Comparison of ENCODE assay signal across 11 cellular contexts in genomic region chr19:10764340-10764894, GRCh38. TPM values are rescaled to one million over a fixed set of nuclear protein-coding genes. Genes with fewer than 3 reads are reported as not detected.
A peak's percentile ranks its signal among the peaks of the same experiment; 100 is the strongest.
DNase-seq lines count a peak whose midpoint lies in the region; ATAC-seq and TF ChIP-seq lines count a peak whose summit lies in the region.
"Had no signal": no experiment of that assay in that cellular context is flagged by ENCODE, and none has a peak within 500 bp of the region (broad histone marks: within the 10 kb centered on the region; RNA-seq: fewer than 3 reads in every experiment).

No MANE protein-coding gene starts in this region.

- H3K4me3 ChIP-seq in esophagus squamous epithelium (no peak overlapping the region), neutrophil (ENCODE audit: low read depth in 1 of 2, low read length in 1 of 2) (no peak overlapping the region), left lung (no peak overlapping the region)

- no peaks in the 10 kb centered on the region for H3K27me3 ChIP-seq in esophagus squamous epithelium
- H3K27me3 ChIP-seq in neutrophil = no peaks in the 10 kb centered on the region
- no peaks in the 10 kb centered on the region for H3K27me3 ChIP-seq in left lung

- TF ChIP-seq CTCF in esophagus squamous epithelium (IDR thresholded peaks at IDR 0.05) = no peak
- TF ChIP-seq CTCF in neutrophil (IDR thresholded peaks at IDR 0.05) = no peak
- no peak for TF ChIP-seq CTCF in left lung (IDR thresholded peaks at IDR 0.05)

- WGBS in esophagus squamous epithelium, 2 donors = 91 to 94% methylated on average over 5 to 6 of the region's 9 CpGs

- H3K27ac Mint-ChIP-seq in T-helper 1 cell treated with Interleukin-12 subunit alpha and Interleukin-12 subunit beta and Interleukin-4 antibody, amounts not matched to agents 30 μg/mL and 1 μg/mL, for 36 hours = peak overlapping the region; percentile 94

- H3K9me3 Mint-ChIP-seq in T-helper 1 cell treated with Interleukin-12 subunit alpha and Interleukin-12 subunit beta and Interleukin-4 antibody, amounts not matched to agents 30 μg/mL and 1 μg/mL, for 36 hours = no peaks in the 10 kb centered on the region

- H3K4me3 Mint-ChIP-seq in T-helper 1 cell treated with Interleukin-12 subunit alpha and Interleukin-12 subunit beta and Interleukin-4 antibody, amounts not matched to agents 30 μg/mL and 1 μg/mL, for 36 hours = peak overlapping the region; percentile 50

- H3K27ac ChIP-seq in esophagus squamous epithelium = peak overlapping the region in 3 of 4 donors; percentile 7 to 65 (median 13)
- H3K27ac ChIP-seq in neutrophil = peak overlapping the region; percentile 97
- H3K27ac ChIP-seq in left lung = peak overlapping the region in 1 of 2 donors; percentile 89
- H3K27ac ChIP-seq: 22Rv1, KMS-11, VCaP had no signal

- H3K9me3 ChIP-seq in esophagus squamous epithelium (no peaks in the 10 kb centered on the region), neutrophil (no peaks in the 10 kb centered on the region), left lung (no peaks in the 10 kb centered on the region)

- H3K36me3 Mint-ChIP-seq in T-helper 1 cell treated with Interleukin-12 subunit alpha and Interleukin-12 subunit beta and Interleukin-4 antibody, amounts not matched to agents 30 μg/mL and 1 μg/mL, for 36 hours (ENCODE audit: low read depth) = peaks cover 42% of the 10 kb centered on the region

- no peak for ATAC-seq in left lung

- peaks cover 67% of the 10 kb centered on the region for H3K4me1 Mint-ChIP-seq in T-helper 1 cell treated with Interleukin-12 subunit alpha and Interleukin-12 subunit beta and Interleukin-4 antibody, amounts not matched to agents 30 μg/mL and 1 μg/mL, for 36 hours (ENCODE audit: low read depth)

- H3K36me3 ChIP-seq in esophagus squamous epithelium (peaks cover 6 to 55% (median 8%) of the 10 kb centered on the region in 3 donors), neutrophil (peaks cover 43% of the 10 kb centered on the region), left lung (peaks cover 0 to 51% of the 10 kb centered on the region in 2 donors)

- H3K4me1 ChIP-seq in esophagus squamous epithelium = peaks cover 40 to 99% (median 68%) of the 10 kb centered on the region in 3 donors
- peaks cover 58 to 74% of the 10 kb centered on the region in 2 experiments for H3K4me1 ChIP-seq in neutrophil (ENCODE audit: control insufficient read depth in 1 of 2, insufficient read depth in 1 of 2, low read depth in 1 of 2, low read length in 1 of 2)
- peaks cover 34 to 99% of the 10 kb centered on the region in 2 donors for H3K4me1 ChIP-seq in left lung

- H3K27me3 Mint-ChIP-seq in T-helper 1 cell treated with Interleukin-12 subunit alpha and Interleukin-12 subunit beta and Interleukin-4 antibody, amounts not matched to agents 30 μg/mL and 1 μg/mL, for 36 hours (ENCODE audit: low read depth) = no peaks in the 10 kb centered on the region

- DNase-seq in T-helper 1 cell = no peak
- DNase-seq in LoVo (ENCODE audit: low spot score) = peak; percentile 59
- no peak for DNase-seq in esophagus squamous epithelium (lab: John Stamatoyannopoulos, UW)
- no peak for DNase-seq in hippocampal formation (lab: John Stamatoyannopoulos, UW)
- DNase-seq in stimulated activated CD4-positive, alpha-beta T cell treated with anti-CD3 and anti-CD28 coated beads, Interleukin-4, amount 100 ng/mL, for 24 hours = no peak
- DNase-seq in left lung = no peak

- intact Hi-C loops in esophagus squamous epithelium (cut with DNase I) = no loop called here
- intact Hi-C loops in left lung (cut with DNase I) = no loop called here

- no peak for TF ChIP-seq POLR2A in esophagus squamous epithelium (IDR thresholded peaks at IDR 0.05)

RNA-seq across cellular contexts. Expression of gene DNM2, which starts 46.5 kb away (rescaled TPM):
- total RNA-seq in esophagus squamous epithelium = 100 to 1,000 TPM in 2 of 4 donors, 10 to 100 TPM in 2; 79.9 to 138 (median 102) TPM
- 100 to 1,000 TPM; 195 to 268 TPM for total RNA-seq in left lung
